In genomic region chr4:173057442-173057841, GRCh38 we compare ENCODE assay signal across 12 cellular contexts.
DNase-seq lines count a peak whose midpoint lies in the region; ATAC-seq and TF ChIP-seq lines count a peak whose summit lies in the region.
"Had no signal": no experiment of that assay in that cellular context is flagged by ENCODE, and none has a peak within 500 bp of the region (broad histone marks: within the 10 kb centered on the region; RNA-seq: fewer than 3 reads in every experiment).

No MANE protein-coding gene starts in this region.

- no peaks in the 10 kb centered on the region for H3K79me2 ChIP-seq in fibroblast of lung (ENCODE audit: control insufficient read depth, insufficient read depth, low read length)
- H3K79me2 ChIP-seq: parathyroid adenoma had no signal

- TF ChIP-seq CTCF in left ventricle myocardium inferior (IDR thresholded peaks at IDR 0.05; ENCODE audit: borderline replicate concordance) (no peak), fibroblast of lung (conservative IDR thresholded peaks at IDR 0.05 in 1 of 2, IDR thresholded peaks at IDR 0.05 in 1 of 2; ENCODE audit: low read depth in 1 of 2, low read length in 2 of 2) (no peak)

- no peaks in the 10 kb centered on the region for H3K36me3 ChIP-seq in left ventricle myocardium inferior
- H3K36me3 ChIP-seq in fibroblast of lung (ENCODE audit: control insufficient read depth, insufficient read depth, low read length), result no peaks in the 10 kb centered on the region

- H3K4me2 ChIP-seq in fibroblast of lung (ENCODE audit: extremely low read depth, insufficient read depth, low read length), result no peak overlapping the region

- peaks cover 10% of the 10 kb centered on the region for H3K4me1 ChIP-seq in left ventricle myocardium inferior
- H3K4me1 ChIP-seq in right cardiac atrium (ENCODE audit: control insufficient read depth, insufficient read depth, low read length), result no peaks in the 10 kb centered on the region
- H3K4me1 ChIP-seq in fibroblast of lung (ENCODE audit: control insufficient read depth, extremely low read depth, insufficient read depth, low read length), result no peaks in the 10 kb centered on the region
- H3K4me1 ChIP-seq: parathyroid adenoma had no signal

- WGBS in right cardiac atrium, result 34% methylated on average over 3 of the region's 3 CpGs

- no peak for ATAC-seq in right cardiac atrium
- ATAC-seq in HG03565 (IDR thresholded peaks at IDR 0.05; ENCODE audit: unreplicated experiment), result no peak

- no peak overlapping the region for H3K4me3 ChIP-seq in left ventricle myocardium inferior
- no peak overlapping the region for H3K4me3 ChIP-seq in right cardiac atrium (ENCODE audit: low read length)
- H3K4me3 ChIP-seq in fibroblast of lung (replicated peaks in 1 of 4; ENCODE audit: control extremely low read depth in 1 of 4, insufficient read depth in 1 of 4, low read depth in 3 of 4, low read length in 4 of 4), result no peak overlapping the region

- intact Hi-C loops in left ventricle myocardium inferior (cut with micrococcal nuclease), result no loop called here
- intact Hi-C loops in right cardiac atrium (cut with DNase I), result no loop called here

- H3K27me3 ChIP-seq in left ventricle myocardium inferior (ENCODE audit: low read depth) (peaks cover 5% of the 10 kb centered on the region), right cardiac atrium (ENCODE audit: control insufficient read depth, insufficient read depth) (no peaks in the 10 kb centered on the region), fibroblast of lung (ENCODE audit: control insufficient read depth, insufficient read depth, low read length) (no peaks in the 10 kb centered on the region)

- no peak for DNase-seq in left ventricle myocardium inferior
- no peak for DNase-seq in right cardiac atrium
- DNase-seq in NCI-H774 (lab: John Stamatoyannopoulos, UW), result peak; percentile 9
- peak in 1 of 2 donors; percentile 18 for DNase-seq in fibroblast of lung (ENCODE audit: low read depth in 2 of 2)
- no peak for DNase-seq in stimulated activated CD8-positive, alpha-beta memory T cell treated with anti-CD3 and anti-CD28 coated beads, Interleukin-4, amount 100 ng/mL, for 48 hours
- no peak for DNase-seq in SKM-1 (lab: John Stamatoyannopoulos, UW; ENCODE audit: unreplicated experiment)
- no peak for DNase-seq in putamen (ENCODE audit: low spot score)
- DNase-seq: activated naive CD4-positive, alpha-beta T cell treated with anti-CD3 and anti-CD28 coated beads, Interleukin-2, amount 50 U/mL, for 16 hours; central memory CD4-positive, alpha-beta T cell had no signal

- no peak overlapping the region for H3K9ac ChIP-seq in fibroblast of lung (ENCODE audit: insufficient read depth, low read length)
- H3K9ac ChIP-seq: parathyroid adenoma had no signal

- H3K9me3 ChIP-seq in left ventricle myocardium inferior (replicated peaks) (no peaks in the 10 kb centered on the region), right cardiac atrium (ENCODE audit: control insufficient read depth, low read length) (no peaks in the 10 kb centered on the region), fibroblast of lung (ENCODE audit: control insufficient read depth, insufficient read depth, low read depth, low read length) (no peaks in the 10 kb centered on the region)

- H3K27ac ChIP-seq in left ventricle myocardium inferior (replicated peaks) (peak overlapping the region; percentile 50), right cardiac atrium (ENCODE audit: low read length) (no peak overlapping the region), fibroblast of lung (ENCODE audit: insufficient read depth, low read length) (no peak overlapping the region)
- H3K27ac ChIP-seq: epithelial cell of prostate, parathyroid adenoma had no signal

- peak overlapping the region; percentile 12 for H2AFZ ChIP-seq in fibroblast of lung (ENCODE audit: low read length)
- H2AFZ ChIP-seq: parathyroid adenoma had no signal

- no peaks in the 10 kb centered on the region for H4K20me1 ChIP-seq in fibroblast of lung (ENCODE audit: control insufficient read depth, extremely low read depth, insufficient read depth, low read length)
